1 cellular context compared by ENCODE assay signal in the genomic region with DNA sequence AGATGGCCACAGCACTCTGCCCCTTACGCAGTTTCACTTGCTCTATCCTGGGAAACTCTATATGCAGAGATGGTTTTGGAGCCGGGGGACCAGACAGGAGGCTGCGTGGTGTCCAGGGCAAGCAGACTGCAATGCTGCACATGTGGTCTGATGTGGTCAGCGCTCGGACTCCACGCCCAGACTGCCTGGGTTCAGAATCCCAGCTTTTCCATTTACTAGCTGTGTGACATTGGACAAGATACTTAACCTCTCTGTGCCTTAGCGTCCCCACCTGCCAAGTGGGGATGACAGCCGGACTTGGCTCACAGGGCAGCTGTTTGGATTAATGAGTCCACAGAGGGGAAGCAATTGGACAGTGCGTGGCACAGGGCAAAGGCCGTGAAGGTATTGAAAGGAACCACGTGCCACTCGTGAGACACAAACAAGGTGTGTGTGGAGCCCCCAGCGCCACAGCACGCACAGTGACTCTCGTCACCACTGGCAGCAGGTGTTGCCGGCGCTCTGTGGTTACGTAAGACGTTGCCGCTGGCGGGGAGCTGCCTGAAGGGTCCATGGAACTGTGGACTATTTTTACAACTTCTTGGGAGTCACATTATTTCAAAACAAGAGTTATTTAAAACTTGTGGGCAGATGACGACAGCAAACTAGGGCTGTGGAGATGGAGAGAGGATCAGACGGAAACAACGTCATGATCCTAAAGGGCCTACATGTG.
A peak's percentile ranks its signal among the peaks of the same experiment; 100 is the strongest.
TF ChIP-seq lines count a peak whose summit lies in the region.

No MANE protein-coding gene starts in this region.

TF ChIP-seq in HepG2, 621 proteins besides CTCF, POLR2A, EP300 and RAD21 (continued from another document and continues in another):
- TF ChIP-seq, protein P1, sequence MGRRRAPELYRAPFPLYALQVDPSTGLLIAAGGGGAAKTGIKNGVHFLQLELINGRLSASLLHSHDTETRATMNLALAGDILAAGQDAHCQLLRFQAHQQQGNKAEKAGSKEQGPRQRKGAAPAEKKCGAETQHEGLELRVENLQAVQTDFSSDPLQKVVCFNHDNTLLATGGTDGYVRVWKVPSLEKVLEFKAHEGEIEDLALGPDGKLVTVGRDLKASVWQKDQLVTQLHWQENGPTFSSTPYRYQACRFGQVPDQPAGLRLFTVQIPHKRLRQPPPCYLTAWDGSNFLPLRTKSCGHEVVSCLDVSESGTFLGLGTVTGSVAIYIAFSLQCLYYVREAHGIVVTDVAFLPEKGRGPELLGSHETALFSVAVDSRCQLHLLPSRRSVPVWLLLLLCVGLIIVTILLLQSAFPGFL (CRISPR knock-in tag; IDR thresholded peaks at IDR 0.05): no peak
- TF ChIP-seq, protein P2, sequence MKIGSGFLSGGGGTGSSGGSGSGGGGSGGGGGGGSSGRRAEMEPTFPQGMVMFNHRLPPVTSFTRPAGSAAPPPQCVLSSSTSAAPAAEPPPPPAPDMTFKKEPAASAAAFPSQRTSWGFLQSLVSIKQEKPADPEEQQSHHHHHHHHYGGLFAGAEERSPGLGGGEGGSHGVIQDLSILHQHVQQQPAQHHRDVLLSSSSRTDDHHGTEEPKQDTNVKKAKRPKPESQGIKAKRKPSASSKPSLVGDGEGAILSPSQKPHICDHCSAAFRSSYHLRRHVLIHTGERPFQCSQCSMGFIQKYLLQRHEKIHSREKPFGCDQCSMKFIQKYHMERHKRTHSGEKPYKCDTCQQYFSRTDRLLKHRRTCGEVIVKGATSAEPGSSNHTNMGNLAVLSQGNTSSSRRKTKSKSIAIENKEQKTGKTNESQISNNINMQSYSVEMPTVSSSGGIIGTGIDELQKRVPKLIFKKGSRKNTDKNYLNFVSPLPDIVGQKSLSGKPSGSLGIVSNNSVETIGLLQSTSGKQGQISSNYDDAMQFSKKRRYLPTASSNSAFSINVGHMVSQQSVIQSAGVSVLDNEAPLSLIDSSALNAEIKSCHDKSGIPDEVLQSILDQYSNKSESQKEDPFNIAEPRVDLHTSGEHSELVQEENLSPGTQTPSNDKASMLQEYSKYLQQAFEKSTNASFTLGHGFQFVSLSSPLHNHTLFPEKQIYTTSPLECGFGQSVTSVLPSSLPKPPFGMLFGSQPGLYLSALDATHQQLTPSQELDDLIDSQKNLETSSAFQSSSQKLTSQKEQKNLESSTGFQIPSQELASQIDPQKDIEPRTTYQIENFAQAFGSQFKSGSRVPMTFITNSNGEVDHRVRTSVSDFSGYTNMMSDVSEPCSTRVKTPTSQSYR (CRISPR knock-in tag; IDR thresholded peaks at IDR 0.05; ENCODE audit: borderline replicate concordance): no peak
- TF ChIP-seq CREB1 (IDR thresholded peaks at IDR 0.05) (peak; percentile 85), CREB1 (CRISPR knock-in tag; IDR thresholded peaks at IDR 0.05) (no peak), ZNF724P (CRISPR knock-in tag; IDR thresholded peaks at IDR 0.05; ENCODE audit: borderline replicate concordance) (no peak), HDAC1 (CRISPR knock-in tag; IDR thresholded peaks at IDR 0.05) (no peak), TBP (CRISPR knock-in tag; IDR thresholded peaks at IDR 0.05) (no peak), ZBTB21 (CRISPR knock-in tag; IDR thresholded peaks at IDR 0.05) (0 out of 2 replicates have a peak, but pooled peaks have one; percentile 35), RORA (CRISPR knock-in tag; IDR thresholded peaks at IDR 0.05) (no peak), ERF (CRISPR knock-in tag; IDR thresholded peaks at IDR 0.05) (no peak), ZNF331 (CRISPR knock-in tag; IDR thresholded peaks at IDR 0.05) (no peak), NFIB (CRISPR knock-in tag; IDR thresholded peaks at IDR 0.05; ENCODE audit: borderline replicate concordance) (0 out of 2 replicates have a peak, but pooled peaks have one; percentile 17), ZNF468 (CRISPR knock-in tag; IDR thresholded peaks at IDR 0.05) (no peak), TEAD3 (CRISPR knock-in tag; optimal IDR thresholded peaks at IDR 0.05; ENCODE audit: borderline replicate concordance) (peak; percentile 23), ZNF550 (CRISPR knock-in tag; IDR thresholded peaks at IDR 0.05; ENCODE audit: borderline replicate concordance) (no peak), YEATS2 (CRISPR knock-in tag; IDR thresholded peaks at IDR 0.05; ENCODE audit: borderline replicate concordance) (no peak), ZNF317 (CRISPR knock-in tag; IDR thresholded peaks at IDR 0.05) (no peak), BORCS8-MEF2B (CRISPR knock-in tag; IDR thresholded peaks at IDR 0.05) (no peak), MAFF (IDR thresholded peaks at IDR 0.05; ENCODE audit: low read depth, low read length) (no peak), SP5 (CRISPR knock-in tag; IDR thresholded peaks at IDR 0.05; ENCODE audit: borderline replicate concordance, low read depth) (no peak), HMG20B (CRISPR knock-in tag; conservative IDR thresholded peaks at IDR 0.05) (no peak), SAP130 (CRISPR knock-in tag; IDR thresholded peaks at IDR 0.05; ENCODE audit: low read depth) (no peak), ZNF644 (CRISPR knock-in tag; IDR thresholded peaks at IDR 0.05; ENCODE audit: low read depth) (no peak), NR2F1 (CRISPR knock-in tag; IDR thresholded peaks at IDR 0.05) (no peak), ZNF567 (CRISPR knock-in tag; IDR thresholded peaks at IDR 0.05; ENCODE audit: borderline replicate concordance) (0 out of 2 replicates have a peak, but pooled peaks have one; percentile 50), SATB2 (CRISPR knock-in tag; IDR thresholded peaks at IDR 0.05) (no peak), MIXL1 (CRISPR knock-in tag; IDR thresholded peaks at IDR 0.05) (no peak), HOXA5 (CRISPR knock-in tag; IDR thresholded peaks at IDR 0.05) (no peak), HNRNPL (IDR thresholded peaks at IDR 0.05; ENCODE audit: low read depth, low read length) (no peak), CEBPB (IDR thresholded peaks at IDR 0.05; ENCODE audit: borderline replicate concordance, low read depth, low read length) (peak; percentile 75), MYC (CRISPR knock-in tag; IDR thresholded peaks at IDR 0.05; ENCODE audit: borderline replicate concordance) (peak; percentile 48; the same call in 1 of the 2 replicates)
- TF ChIP-seq, protein P3, sequence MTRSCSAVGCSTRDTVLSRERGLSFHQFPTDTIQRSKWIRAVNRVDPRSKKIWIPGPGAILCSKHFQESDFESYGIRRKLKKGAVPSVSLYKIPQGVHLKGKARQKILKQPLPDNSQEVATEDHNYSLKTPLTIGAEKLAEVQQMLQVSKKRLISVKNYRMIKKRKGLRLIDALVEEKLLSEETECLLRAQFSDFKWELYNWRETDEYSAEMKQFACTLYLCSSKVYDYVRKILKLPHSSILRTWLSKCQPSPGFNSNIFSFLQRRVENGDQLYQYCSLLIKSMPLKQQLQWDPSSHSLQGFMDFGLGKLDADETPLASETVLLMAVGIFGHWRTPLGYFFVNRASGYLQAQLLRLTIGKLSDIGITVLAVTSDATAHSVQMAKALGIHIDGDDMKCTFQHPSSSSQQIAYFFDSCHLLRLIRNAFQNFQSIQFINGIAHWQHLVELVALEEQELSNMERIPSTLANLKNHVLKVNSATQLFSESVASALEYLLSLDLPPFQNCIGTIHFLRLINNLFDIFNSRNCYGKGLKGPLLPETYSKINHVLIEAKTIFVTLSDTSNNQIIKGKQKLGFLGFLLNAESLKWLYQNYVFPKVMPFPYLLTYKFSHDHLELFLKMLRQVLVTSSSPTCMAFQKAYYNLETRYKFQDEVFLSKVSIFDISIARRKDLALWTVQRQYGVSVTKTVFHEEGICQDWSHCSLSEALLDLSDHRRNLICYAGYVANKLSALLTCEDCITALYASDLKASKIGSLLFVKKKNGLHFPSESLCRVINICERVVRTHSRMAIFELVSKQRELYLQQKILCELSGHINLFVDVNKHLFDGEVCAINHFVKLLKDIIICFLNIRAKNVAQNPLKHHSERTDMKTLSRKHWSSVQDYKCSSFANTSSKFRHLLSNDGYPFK (CRISPR knock-in tag; IDR thresholded peaks at IDR 0.05; ENCODE audit: borderline replicate concordance): 0 out of 2 replicates have a peak, but pooled peaks have one; percentile 39
- TF ChIP-seq, protein P4, sequence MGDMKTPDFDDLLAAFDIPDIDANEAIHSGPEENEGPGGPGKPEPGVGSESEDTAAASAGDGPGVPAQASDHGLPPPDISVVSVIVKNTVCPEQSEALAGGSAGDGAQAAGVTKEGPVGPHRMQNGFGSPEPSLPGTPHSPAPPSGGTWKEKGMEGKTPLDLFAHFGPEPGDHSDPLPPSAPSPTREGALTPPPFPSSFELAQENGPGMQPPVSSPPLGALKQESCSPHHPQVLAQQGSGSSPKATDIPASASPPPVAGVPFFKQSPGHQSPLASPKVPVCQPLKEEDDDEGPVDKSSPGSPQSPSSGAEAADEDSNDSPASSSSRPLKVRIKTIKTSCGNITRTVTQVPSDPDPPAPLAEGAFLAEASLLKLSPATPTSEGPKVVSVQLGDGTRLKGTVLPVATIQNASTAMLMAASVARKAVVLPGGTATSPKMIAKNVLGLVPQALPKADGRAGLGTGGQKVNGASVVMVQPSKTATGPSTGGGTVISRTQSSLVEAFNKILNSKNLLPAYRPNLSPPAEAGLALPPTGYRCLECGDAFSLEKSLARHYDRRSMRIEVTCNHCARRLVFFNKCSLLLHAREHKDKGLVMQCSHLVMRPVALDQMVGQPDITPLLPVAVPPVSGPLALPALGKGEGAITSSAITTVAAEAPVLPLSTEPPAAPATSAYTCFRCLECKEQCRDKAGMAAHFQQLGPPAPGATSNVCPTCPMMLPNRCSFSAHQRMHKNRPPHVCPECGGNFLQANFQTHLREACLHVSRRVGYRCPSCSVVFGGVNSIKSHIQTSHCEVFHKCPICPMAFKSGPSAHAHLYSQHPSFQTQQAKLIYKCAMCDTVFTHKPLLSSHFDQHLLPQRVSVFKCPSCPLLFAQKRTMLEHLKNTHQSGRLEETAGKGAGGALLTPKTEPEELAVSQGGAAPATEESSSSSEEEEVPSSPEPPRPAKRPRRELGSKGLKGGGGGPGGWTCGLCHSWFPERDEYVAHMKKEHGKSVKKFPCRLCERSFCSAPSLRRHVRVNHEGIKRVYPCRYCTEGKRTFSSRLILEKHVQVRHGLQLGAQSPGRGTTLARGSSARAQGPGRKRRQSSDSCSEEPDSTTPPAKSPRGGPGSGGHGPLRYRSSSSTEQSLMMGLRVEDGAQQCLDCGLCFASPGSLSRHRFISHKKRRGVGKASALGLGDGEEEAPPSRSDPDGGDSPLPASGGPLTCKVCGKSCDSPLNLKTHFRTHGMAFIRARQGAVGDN (CRISPR knock-in tag; IDR thresholded peaks at IDR 0.05): peak; percentile 25; the same call in 1 of the 2 replicates
- TF ChIP-seq, protein P5, sequence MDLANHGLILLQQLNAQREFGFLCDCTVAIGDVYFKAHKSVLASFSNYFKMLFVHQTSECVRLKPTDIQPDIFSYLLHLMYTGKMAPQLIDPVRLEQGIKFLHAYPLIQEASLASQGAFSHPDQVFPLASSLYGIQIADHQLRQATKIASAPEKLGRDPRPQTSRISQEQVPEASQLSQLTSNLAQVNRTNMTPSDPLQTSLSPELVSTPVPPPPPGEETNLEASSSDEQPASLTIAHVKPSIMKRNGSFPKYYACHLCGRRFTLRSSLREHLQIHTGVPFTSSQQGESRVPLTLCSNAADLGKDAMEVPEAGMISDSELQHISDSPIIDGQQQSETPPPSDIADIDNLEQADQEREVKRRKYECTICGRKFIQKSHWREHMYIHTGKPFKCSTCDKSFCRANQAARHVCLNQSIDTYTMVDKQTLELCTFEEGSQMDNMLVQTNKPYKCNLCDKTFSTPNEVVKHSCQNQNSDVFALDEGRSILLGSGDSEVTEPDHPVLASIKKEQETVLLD (CRISPR knock-in tag; IDR thresholded peaks at IDR 0.05; ENCODE audit: low read depth): 0 out of 2 replicates have a peak, but pooled peaks have one; percentile 10
- TF ChIP-seq, protein P6, sequence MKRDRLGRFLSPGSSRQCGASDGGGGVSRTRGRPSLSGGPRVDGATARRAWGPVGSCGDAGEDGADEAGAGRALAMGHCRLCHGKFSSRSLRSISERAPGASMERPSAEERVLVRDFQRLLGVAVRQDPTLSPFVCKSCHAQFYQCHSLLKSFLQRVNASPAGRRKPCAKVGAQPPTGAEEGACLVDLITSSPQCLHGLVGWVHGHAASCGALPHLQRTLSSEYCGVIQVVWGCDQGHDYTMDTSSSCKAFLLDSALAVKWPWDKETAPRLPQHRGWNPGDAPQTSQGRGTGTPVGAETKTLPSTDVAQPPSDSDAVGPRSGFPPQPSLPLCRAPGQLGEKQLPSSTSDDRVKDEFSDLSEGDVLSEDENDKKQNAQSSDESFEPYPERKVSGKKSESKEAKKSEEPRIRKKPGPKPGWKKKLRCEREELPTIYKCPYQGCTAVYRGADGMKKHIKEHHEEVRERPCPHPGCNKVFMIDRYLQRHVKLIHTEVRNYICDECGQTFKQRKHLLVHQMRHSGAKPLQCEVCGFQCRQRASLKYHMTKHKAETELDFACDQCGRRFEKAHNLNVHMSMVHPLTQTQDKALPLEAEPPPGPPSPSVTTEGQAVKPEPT (CRISPR knock-in tag; IDR thresholded peaks at IDR 0.05; ENCODE audit: low read depth): no peak
- TF ChIP-seq, protein P7, sequence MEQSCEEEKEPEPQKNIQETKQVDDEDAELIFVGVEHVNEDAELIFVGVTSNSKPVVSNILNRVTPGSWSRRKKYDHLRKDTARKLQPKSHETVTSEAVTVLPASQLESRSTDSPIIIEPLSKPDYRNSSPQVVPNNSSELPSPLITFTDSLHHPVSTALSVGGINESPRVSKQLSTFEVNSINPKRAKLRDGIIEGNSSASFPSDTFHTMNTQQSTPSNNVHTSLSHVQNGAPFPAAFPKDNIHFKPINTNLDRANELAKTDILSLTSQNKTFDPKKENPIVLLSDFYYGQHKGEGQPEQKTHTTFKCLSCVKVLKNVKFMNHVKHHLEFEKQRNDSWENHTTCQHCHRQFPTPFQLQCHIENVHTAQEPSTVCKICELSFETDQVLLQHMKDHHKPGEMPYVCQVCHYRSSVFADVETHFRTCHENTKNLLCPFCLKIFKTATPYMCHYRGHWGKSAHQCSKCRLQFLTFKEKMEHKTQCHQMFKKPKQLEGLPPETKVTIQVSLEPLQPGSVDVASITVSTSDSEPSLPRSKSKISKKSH (CRISPR knock-in tag; IDR thresholded peaks at IDR 0.05; ENCODE audit: borderline replicate concordance): peak; percentile 58; the same call in 1 of the 2 replicates
- TF ChIP-seq, protein P8, sequence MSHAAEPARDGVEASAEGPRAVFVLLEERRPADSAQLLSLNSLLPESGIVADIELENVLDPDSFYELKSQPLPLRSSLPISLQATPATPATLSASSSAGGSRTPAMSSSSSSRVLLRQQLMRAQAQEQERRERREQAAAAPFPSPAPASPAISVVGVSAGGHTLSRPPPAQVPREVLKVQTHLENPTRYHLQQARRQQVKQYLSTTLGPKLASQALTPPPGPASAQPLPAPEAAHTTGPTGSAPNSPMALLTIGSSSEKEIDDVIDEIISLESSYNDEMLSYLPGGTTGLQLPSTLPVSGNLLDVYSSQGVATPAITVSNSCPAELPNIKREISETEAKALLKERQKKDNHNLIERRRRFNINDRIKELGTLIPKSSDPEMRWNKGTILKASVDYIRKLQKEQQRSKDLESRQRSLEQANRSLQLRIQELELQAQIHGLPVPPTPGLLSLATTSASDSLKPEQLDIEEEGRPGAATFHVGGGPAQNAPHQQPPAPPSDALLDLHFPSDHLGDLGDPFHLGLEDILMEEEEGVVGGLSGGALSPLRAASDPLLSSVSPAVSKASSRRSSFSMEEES (CRISPR knock-in tag; IDR thresholded peaks at IDR 0.05): no peak
- TF ChIP-seq, protein P9, sequence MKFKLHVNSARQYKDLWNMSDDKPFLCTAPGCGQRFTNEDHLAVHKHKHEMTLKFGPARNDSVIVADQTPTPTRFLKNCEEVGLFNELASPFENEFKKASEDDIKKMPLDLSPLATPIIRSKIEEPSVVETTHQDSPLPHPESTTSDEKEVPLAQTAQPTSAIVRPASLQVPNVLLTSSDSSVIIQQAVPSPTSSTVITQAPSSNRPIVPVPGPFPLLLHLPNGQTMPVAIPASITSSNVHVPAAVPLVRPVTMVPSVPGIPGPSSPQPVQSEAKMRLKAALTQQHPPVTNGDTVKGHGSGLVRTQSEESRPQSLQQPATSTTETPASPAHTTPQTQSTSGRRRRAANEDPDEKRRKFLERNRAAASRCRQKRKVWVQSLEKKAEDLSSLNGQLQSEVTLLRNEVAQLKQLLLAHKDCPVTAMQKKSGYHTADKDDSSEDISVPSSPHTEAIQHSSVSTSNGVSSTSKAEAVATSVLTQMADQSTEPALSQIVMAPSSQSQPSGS (CRISPR knock-in tag; IDR thresholded peaks at IDR 0.05): no peak
